1 cellular context compared by ENCODE assay signal in the genomic region with DNA sequence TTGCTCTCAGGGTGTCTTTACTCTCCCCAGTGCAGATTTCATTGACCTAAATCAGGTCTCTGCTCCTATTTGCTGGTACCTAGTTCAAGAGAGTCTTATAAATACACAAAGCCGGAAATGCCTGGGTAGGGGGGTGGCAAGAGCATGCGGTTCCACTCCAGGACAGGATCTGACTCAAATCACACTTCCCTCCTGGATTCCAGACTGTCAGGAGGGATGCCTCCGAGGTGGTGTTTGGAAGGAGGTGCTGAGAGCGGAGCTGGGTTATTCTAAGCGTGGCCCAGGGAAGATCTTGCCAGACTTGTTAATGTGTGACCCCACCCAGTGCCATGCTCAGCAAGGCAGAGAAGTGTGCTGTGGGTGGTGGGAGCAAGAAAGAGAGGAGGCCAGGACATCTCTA.
TF ChIP-seq lines count a peak whose summit lies in the region.

No MANE protein-coding gene starts in this region.

TF ChIP-seq in SK-N-SH, 30 proteins besides CTCF, POLR2A, EP300 and RAD21 (continued from another document):
- TF ChIP-seq, protein P1, sequence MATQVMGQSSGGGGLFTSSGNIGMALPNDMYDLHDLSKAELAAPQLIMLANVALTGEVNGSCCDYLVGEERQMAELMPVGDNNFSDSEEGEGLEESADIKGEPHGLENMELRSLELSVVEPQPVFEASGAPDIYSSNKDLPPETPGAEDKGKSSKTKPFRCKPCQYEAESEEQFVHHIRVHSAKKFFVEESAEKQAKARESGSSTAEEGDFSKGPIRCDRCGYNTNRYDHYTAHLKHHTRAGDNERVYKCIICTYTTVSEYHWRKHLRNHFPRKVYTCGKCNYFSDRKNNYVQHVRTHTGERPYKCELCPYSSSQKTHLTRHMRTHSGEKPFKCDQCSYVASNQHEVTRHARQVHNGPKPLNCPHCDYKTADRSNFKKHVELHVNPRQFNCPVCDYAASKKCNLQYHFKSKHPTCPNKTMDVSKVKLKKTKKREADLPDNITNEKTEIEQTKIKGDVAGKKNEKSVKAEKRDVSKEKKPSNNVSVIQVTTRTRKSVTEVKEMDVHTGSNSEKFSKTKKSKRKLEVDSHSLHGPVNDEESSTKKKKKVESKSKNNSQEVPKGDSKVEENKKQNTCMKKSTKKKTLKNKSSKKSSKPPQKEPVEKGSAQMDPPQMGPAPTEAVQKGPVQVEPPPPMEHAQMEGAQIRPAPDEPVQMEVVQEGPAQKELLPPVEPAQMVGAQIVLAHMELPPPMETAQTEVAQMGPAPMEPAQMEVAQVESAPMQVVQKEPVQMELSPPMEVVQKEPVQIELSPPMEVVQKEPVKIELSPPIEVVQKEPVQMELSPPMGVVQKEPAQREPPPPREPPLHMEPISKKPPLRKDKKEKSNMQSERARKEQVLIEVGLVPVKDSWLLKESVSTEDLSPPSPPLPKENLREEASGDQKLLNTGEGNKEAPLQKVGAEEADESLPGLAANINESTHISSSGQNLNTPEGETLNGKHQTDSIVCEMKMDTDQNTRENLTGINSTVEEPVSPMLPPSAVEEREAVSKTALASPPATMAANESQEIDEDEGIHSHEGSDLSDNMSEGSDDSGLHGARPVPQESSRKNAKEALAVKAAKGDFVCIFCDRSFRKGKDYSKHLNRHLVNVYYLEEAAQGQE (IDR thresholded peaks at IDR 0.05; ENCODE audit: low read depth, low read length), result no peak
- no peak for TF ChIP-seq GABPA (IDR thresholded peaks at IDR 0.05; ENCODE audit: low read depth)
- TF ChIP-seq, protein P2, sequence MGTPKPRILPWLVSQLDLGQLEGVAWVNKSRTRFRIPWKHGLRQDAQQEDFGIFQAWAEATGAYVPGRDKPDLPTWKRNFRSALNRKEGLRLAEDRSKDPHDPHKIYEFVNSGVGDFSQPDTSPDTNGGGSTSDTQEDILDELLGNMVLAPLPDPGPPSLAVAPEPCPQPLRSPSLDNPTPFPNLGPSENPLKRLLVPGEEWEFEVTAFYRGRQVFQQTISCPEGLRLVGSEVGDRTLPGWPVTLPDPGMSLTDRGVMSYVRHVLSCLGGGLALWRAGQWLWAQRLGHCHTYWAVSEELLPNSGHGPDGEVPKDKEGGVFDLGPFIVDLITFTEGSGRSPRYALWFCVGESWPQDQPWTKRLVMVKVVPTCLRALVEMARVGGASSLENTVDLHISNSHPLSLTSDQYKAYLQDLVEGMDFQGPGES (IDR thresholded peaks at IDR 0.05; ENCODE audit: low read depth, low read length), result no peak
- TF ChIP-seq RCOR1 (IDR thresholded peaks at IDR 0.05; ENCODE audit: low read length), result no peak
- TF ChIP-seq, protein P3, sequence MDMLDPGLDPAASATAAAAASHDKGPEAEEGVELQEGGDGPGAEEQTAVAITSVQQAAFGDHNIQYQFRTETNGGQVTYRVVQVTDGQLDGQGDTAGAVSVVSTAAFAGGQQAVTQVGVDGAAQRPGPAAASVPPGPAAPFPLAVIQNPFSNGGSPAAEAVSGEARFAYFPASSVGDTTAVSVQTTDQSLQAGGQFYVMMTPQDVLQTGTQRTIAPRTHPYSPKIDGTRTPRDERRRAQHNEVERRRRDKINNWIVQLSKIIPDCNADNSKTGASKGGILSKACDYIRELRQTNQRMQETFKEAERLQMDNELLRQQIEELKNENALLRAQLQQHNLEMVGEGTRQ (IDR thresholded peaks at IDR 0.05; ENCODE audit: borderline replicate concordance, low read depth, low read length), result no peak
- TF ChIP-seq TAF1 (IDR thresholded peaks at IDR 0.05; ENCODE audit: borderline replicate concordance, low read depth, low read length), result no peak
- TF ChIP-seq JUND (IDR thresholded peaks at IDR 0.05), result no peak
- no peak for TF ChIP-seq MEF2A (IDR thresholded peaks at IDR 0.05; ENCODE audit: borderline replicate concordance, low read depth)
